20 cellular contexts compared by ENCODE assay signal in genomic region chr11:14022251-14022650, GRCh38.
"Had no signal": no experiment of that assay in that cellular context is flagged by ENCODE, and none has a peak within 500 bp of the region (broad histone marks: within the 10 kb centered on the region; RNA-seq: fewer than 3 reads in every experiment).

No MANE protein-coding gene starts in this region.

- H3K27me3 ChIP-seq: gastroesophageal sphincter, right lobe of liver had no signal

- DNase-seq: cortex of kidney; dorsolateral prefrontal cortex; effector CD8-positive, alpha-beta T cell; glutamatergic neuron; immature natural killer cell; kidney; left cardiac atrium; left ventricle myocardium inferior; naive B cell; right lobe of liver; stimulated activated CD4-positive, alpha-beta T cell treated with anti-CD3 and anti-CD28 coated beads, Interleukin-15, amount 100 ng/mL, for 24 hours; stimulated activated CD4-positive, alpha-beta T cell treated with anti-CD3 and anti-CD28 coated beads, Interleukin-2, amount 100 ng/mL, for 24 hours; stimulated activated CD4-positive, alpha-beta T cell treated with anti-CD3 and anti-CD28 coated beads, Interleukin-4, amount 100 ng/mL, for 4 hours; stimulated activated naive B cell treated with anti-CD40 and anti-IgM and Interleukin-4, amounts not matched to agents 10 μg/mL and 1 μg/mL and 100 μg/mL, for 72 hours; stimulated activated naive CD8-positive, alpha-beta T cell treated with anti-CD3 and anti-CD28 coated beads, Interleukin-15, amount 100 ng/mL, for 72 hours; trophoblast cell had no signal

- H3K27ac ChIP-seq: dorsolateral prefrontal cortex, gastroesophageal sphincter, left ventricle myocardium inferior, parathyroid adenoma, prostate gland, right lobe of liver had no signal

- H3K4me1 ChIP-seq: parathyroid adenoma, prostate gland, right lobe of liver had no signal

- ATAC-seq: esophagus mucosa; gastroesophageal sphincter; right lobe of liver; stimulated activated naive B cell treated with anti-CD40 and anti-IgM and Interleukin-4, amounts not matched to agents 10 μg/mL and 1 μg/mL and 100 μg/mL, for 72 hours; stimulated activated naive CD8-positive, alpha-beta T cell treated with anti-CD3 and anti-CD28 coated beads, Interleukin-15, amount 100 ng/mL, for 72 hours had no signal
